Comparison of ENCODE assay signal across 19 cellular contexts in the genomic region with DNA sequence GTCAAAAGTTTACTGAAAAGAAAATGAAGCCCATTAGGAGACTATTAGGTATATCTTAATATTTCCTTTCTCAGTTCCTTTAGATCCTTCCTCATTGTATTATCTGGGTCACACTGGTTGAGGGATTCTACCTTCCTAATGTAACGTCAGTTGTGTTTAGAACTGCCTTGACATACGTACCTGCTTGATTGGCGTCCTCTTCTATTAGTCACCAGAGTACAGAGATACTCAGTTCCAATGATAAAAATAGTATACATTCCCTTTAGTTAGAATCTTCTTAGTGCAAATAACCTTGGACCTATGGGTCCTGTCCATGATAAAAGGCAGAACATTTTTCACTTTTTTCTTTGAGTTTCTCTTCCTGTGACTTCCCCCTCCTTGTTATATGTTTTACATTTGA. TPM values are rescaled to one million over a fixed set of nuclear protein-coding genes. Genes with fewer than 3 reads are reported as not detected.
DNase-seq lines count a peak whose midpoint lies in the region; ATAC-seq, FAIRE-seq and TF ChIP-seq lines count a peak whose summit lies in the region.
"Had no signal": no experiment of that assay in that cellular context is flagged by ENCODE, and none has a peak within 500 bp of the region (broad histone marks: within the 10 kb centered on the region; RNA-seq: fewer than 3 reads in every experiment).

No MANE protein-coding gene starts in this region.

- H4K8ac ChIP-seq in neuronal stem cell (ENCODE audit: low read depth, low read length): no peak overlapping the region

- H2BK5ac ChIP-seq in neuronal stem cell (ENCODE audit: low read length): no peak overlapping the region

- no peaks in the 10 kb centered on the region for H3K27me3 ChIP-seq in BLaER1 treated with 17β-estradiol and CSF1 and Interleukin-3, amounts not matched to agents 10 nM and 100 nM
- no peaks in the 10 kb centered on the region for H3K27me3 ChIP-seq in ectodermal cell (ENCODE audit: control insufficient read depth, insufficient read depth, low read length, poor library complexity, severe bottlenecking)
- H3K27me3 ChIP-seq in neuronal stem cell (ENCODE audit: control insufficient read depth in 3 of 3, insufficient read depth in 3 of 3, low read depth in 1 of 3, low read length in 3 of 3): no peaks in the 10 kb centered on the region
- H3K27me3 ChIP-seq: BE2C had no signal

- H3K27ac Mint-ChIP-seq in stimulated activated memory B cell treated with anti-CD40 and anti-IgM and Interleukin-4, amounts not matched to agents 10 μg/mL and 1 μg/mL and 100 μg/mL, for 72 hours: peak overlapping the region; percentile 84

- no peak overlapping the region for H3K4ac ChIP-seq in neuronal stem cell (ENCODE audit: low read length)

- H2AK5ac ChIP-seq in neuronal stem cell (ENCODE audit: low read depth, low read length): no peak overlapping the region

- H3K27me3 Mint-ChIP-seq in stimulated activated memory B cell treated with anti-CD40 and anti-IgM and Interleukin-4, amounts not matched to agents 10 μg/mL and 1 μg/mL and 100 μg/mL, for 72 hours: no peaks in the 10 kb centered on the region
- H3K27me3 Mint-ChIP-seq: CD4-positive, alpha-beta memory T cell had no signal

- H3K4me3 Mint-ChIP-seq in stimulated activated memory B cell treated with anti-CD40 and anti-IgM and Interleukin-4, amounts not matched to agents 10 μg/mL and 1 μg/mL and 100 μg/mL, for 72 hours: no peak overlapping the region
- H3K4me3 Mint-ChIP-seq: CD4-positive, alpha-beta memory T cell had no signal

- H3K36me3 Mint-ChIP-seq in stimulated activated memory B cell treated with anti-CD40 and anti-IgM and Interleukin-4, amounts not matched to agents 10 μg/mL and 1 μg/mL and 100 μg/mL, for 72 hours: peaks cover 12% of the 10 kb centered on the region

- H2BK120ac ChIP-seq in neuronal stem cell (ENCODE audit: low read depth, low read length): no peak overlapping the region

- H2AFZ ChIP-seq in neuronal stem cell (ENCODE audit: low read length): no peak overlapping the region
- H2AFZ ChIP-seq: GM23248 had no signal

- H3K27ac ChIP-seq in BLaER1 treated with 17β-estradiol and CSF1 and Interleukin-3, amounts not matched to agents 10 nM and 100 nM: 0 out of 22 replicates have a peak overlapping the region, but pooled peaks of 1 of the 11 experiments have one; percentile 8
- H3K27ac ChIP-seq in ectodermal cell (ENCODE audit: insufficient read depth, low read depth, low read length, poor library complexity, severe bottlenecking): peak overlapping the region; percentile 26
- no peak overlapping the region for H3K27ac ChIP-seq in neuronal stem cell (replicated peaks; ENCODE audit: low read length)
- H3K27ac ChIP-seq: C4-2B, GM23248 had no signal

- no peak overlapping the region for H3K4me3 ChIP-seq in BLaER1 treated with 17β-estradiol and CSF1 and Interleukin-3, amounts not matched to agents 10 nM and 100 nM
- H3K4me3 ChIP-seq in ectodermal cell (ENCODE audit: insufficient read depth, low read depth, low read length) (no peak overlapping the region), neuronal stem cell (ENCODE audit: low read length in 2 of 2) (no peak overlapping the region)
- H3K4me3 ChIP-seq: GM23248 had no signal

- peaks cover 17 to 42% (median 25%) of the 10 kb centered on the region in 11 experiments for H3K9me3 ChIP-seq in BLaER1 treated with 17β-estradiol and CSF1 and Interleukin-3, amounts not matched to agents 10 nM and 100 nM (replicated peaks in 1 of 11)
- H3K9me3 ChIP-seq in ectodermal cell (ENCODE audit: control insufficient read depth, low read length): no peaks in the 10 kb centered on the region
- H3K9me3 ChIP-seq in neuronal stem cell (replicated peaks in 1 of 2; ENCODE audit: control insufficient read depth in 2 of 2, insufficient read depth in 1 of 2, low read depth in 1 of 2, low read length in 2 of 2): peaks cover 10 to 22% of the 10 kb centered on the region in 2 donors
- H3K9me3 ChIP-seq: BE2C had no signal

- no peaks in the 10 kb centered on the region for H3K9me3 Mint-ChIP-seq in stimulated activated memory B cell treated with anti-CD40 and anti-IgM and Interleukin-4, amounts not matched to agents 10 μg/mL and 1 μg/mL and 100 μg/mL, for 72 hours
- H3K9me3 Mint-ChIP-seq: CD4-positive, alpha-beta memory T cell had no signal

- H4K91ac ChIP-seq in neuronal stem cell (ENCODE audit: low read depth, low read length, poor library complexity): no peak overlapping the region

- peaks cover 0 to 22% (median 7%) of the 10 kb centered on the region in 10 experiments; a peak in 11 of 20 replicates for H3K4me1 ChIP-seq in BLaER1 treated with 17β-estradiol and CSF1 and Interleukin-3, amounts not matched to agents 10 nM and 100 nM
- no peaks in the 10 kb centered on the region for H3K4me1 ChIP-seq in ectodermal cell (ENCODE audit: control insufficient read depth, insufficient read depth, low read length)
- H3K4me1 ChIP-seq in neuronal stem cell (ENCODE audit: control insufficient read depth in 2 of 2, insufficient read depth in 1 of 2, low read depth in 1 of 2, low read length in 2 of 2): peaks cover 0 to 4% of the 10 kb centered on the region in 2 donors
- H3K4me1 ChIP-seq: BE2C had no signal

- ATAC-seq in stimulated activated memory B cell treated with anti-CD40 and anti-IgM and Interleukin-4, amounts not matched to agents 10 μg/mL and 1 μg/mL and 100 μg/mL, for 72 hours: no peak

- H3K4me2 ChIP-seq in BLaER1 treated with 17β-estradiol and CSF1 and Interleukin-3, amounts not matched to agents 10 nM and 100 nM: peak overlapping the region in 6 of 11 experiments; percentile 1 to 73 (median 32); a peak in 7 of 22 replicates
- no peak overlapping the region for H3K4me2 ChIP-seq in neuronal stem cell (ENCODE audit: insufficient read depth, low read length, poor library complexity, severe bottlenecking)

- FAIRE-seq in GM12892 (lab: Jason Lieb, UNC): peak; percentile 5
- FAIRE-seq: GM12891, GM18507, H54 had no signal

- H3K36me3 ChIP-seq in BLaER1 treated with 17β-estradiol and CSF1 and Interleukin-3, amounts not matched to agents 10 nM and 100 nM: peaks cover 16 to 32% (median 24%) of the 10 kb centered on the region in 11 experiments
- H3K36me3 ChIP-seq in ectodermal cell (ENCODE audit: control insufficient read depth, insufficient read depth, low read length) (peaks cover 3% of the 10 kb centered on the region), neuronal stem cell (replicated peaks in 1 of 2; ENCODE audit: control insufficient read depth in 2 of 2, insufficient read depth in 2 of 2, low read length in 2 of 2) (peaks cover 8 to 17% of the 10 kb centered on the region in 2 donors)
- H3K36me3 ChIP-seq: BE2C had no signal

- TF ChIP-seq POLR2A in GM12892 (IDR thresholded peaks at IDR 0.05; ENCODE audit: low read depth, low read length): no peak

- H3K4me1 Mint-ChIP-seq in stimulated activated memory B cell treated with anti-CD40 and anti-IgM and Interleukin-4, amounts not matched to agents 10 μg/mL and 1 μg/mL and 100 μg/mL, for 72 hours: peaks cover 25% of the 10 kb centered on the region

- no peak overlapping the region for H3K14ac ChIP-seq in neuronal stem cell (ENCODE audit: low read length)

- H3K18ac ChIP-seq in neuronal stem cell (ENCODE audit: low read length): no peak overlapping the region

- no peak overlapping the region for H2BK15ac ChIP-seq in neuronal stem cell (ENCODE audit: low read length)

- H3K9ac ChIP-seq in BLaER1 treated with 17β-estradiol and CSF1 and Interleukin-3, amounts not matched to agents 10 nM and 100 nM: no peak overlapping the region
- no peak overlapping the region for H3K9ac ChIP-seq in neuronal stem cell (ENCODE audit: low read depth, low read length, poor library complexity)
- H3K9ac ChIP-seq: GM23248 had no signal

- DNase-seq in GM12892 (ENCODE audit: insufficient read length): no peak
- DNase-seq in stimulated activated CD4-positive, alpha-beta T cell treated with anti-CD3 and anti-CD28 coated beads, Interleukin-12 subunit alpha, Interleukin-12 subunit beta, amount 100 ng/mL, for 4 hours: no peak
- DNase-seq in neuronal stem cell (ENCODE audit: low spot score): no peak
- DNase-seq in ecto neural progenitor cell (ENCODE audit: low spot score): no peak
- DNase-seq: BE2C; CD4-positive, alpha-beta memory T cell; DMS53; DND-41; EL; GM23248; HCEC 1CT; KG1 had no signal

- WGBS in ectodermal cell, 2 experiments: 80 to 94% methylated on average over 3 of the region's 3 CpGs
- no CpG with 5 or more reads among the region's 3 CpGs for WGBS in neuronal stem cell (ENCODE audit: extremely low coverage in 2 of 2, insufficient read length in 2 of 2, insufficient replicate concordance in 1 of 2), 2 donors

- H4K20me1 ChIP-seq in BLaER1 treated with 17β-estradiol and CSF1 and Interleukin-3, amounts not matched to agents 10 nM and 100 nM: no peaks in the 10 kb centered on the region; a peak in 1 of 22 replicates

- H2BK12ac ChIP-seq in neuronal stem cell (ENCODE audit: low read length): no peak overlapping the region

- peaks cover 1% of the 10 kb centered on the region for H3K79me1 ChIP-seq in neuronal stem cell (ENCODE audit: low read depth, low read length)

- no peak overlapping the region for H3K23ac ChIP-seq in neuronal stem cell (ENCODE audit: low read depth, low read length, poor library complexity)

RNA-seq across cellular contexts. Expression of gene AHCYL2, which starts 45.2 kb away (rescaled TPM):
- polyA plus RNA-seq in GM12892 (2012; ENCODE audit: missing spikeins): 7.0 TPM
- 28.7 TPM for polyA plus RNA-seq in ectodermal cell (2013, experiment 1 of 4)
- polyA plus RNA-seq in ectodermal cell (2013, experiment 2 of 4): 25.8 TPM
- 22.8 TPM for polyA plus RNA-seq in ectodermal cell (2013, experiment 3 of 4)
- 24.2 TPM for polyA plus RNA-seq in ectodermal cell (2013, experiment 4 of 4)
- 21.6 TPM for polyA plus RNA-seq in neuronal stem cell (2013, experiment 1 of 2)
- 21.4 TPM for polyA plus RNA-seq in neuronal stem cell (2013, experiment 2 of 2)
